ENCODE assay signal across 8 cellular contexts in genomic region chr17:65797809-65798208, GRCh38.
DNase-seq lines count a peak whose midpoint lies in the region; ATAC-seq and TF ChIP-seq lines count a peak whose summit lies in the region.

No MANE protein-coding gene starts in this region.

- CTCF ChIA-PET in HEK293T (lab: Yijun Ruan, JAX) = interaction anchor here (0.6 to 1.5 kb wide), 4 partner anchors 14 to 367 kb away, joined by 3 to 8 read pairs (median 3); no protein-coding TSS in a partner anchor

- ATAC-seq in GM19467 (IDR thresholded peaks at IDR 0.05; ENCODE audit: unreplicated experiment) = no peak
- ATAC-seq in HG03521 (IDR thresholded peaks at IDR 0.05; ENCODE audit: unreplicated experiment) = no peak

- DNase-seq in Daoy (ENCODE audit: low read depth) = peak; percentile 26
- peak; percentile 50 for DNase-seq in HEK293T (ENCODE audit: extremely low spot score)
- DNase-seq in activated CD4-positive, alpha-beta T cell treated with anti-CD3 and anti-CD28 coated beads for 48 hours = peak; percentile 52
- DNase-seq in left kidney (ENCODE audit: low read depth, low spot score) = peak; percentile 2
- no peak for DNase-seq in NOMO-1 treated with DMSO at 0.1 percent for 48 hours (lab: John Stamatoyannopoulos, UW; ENCODE audit: unreplicated experiment)
- DNase-seq in COLO829 (ENCODE audit: low spot score) = no peak

- POLR2A ChIA-PET in HEK293T (lab: Yijun Ruan, JAX) = no interaction called here

TF ChIP-seq in HEK293T, 16 proteins besides CTCF, POLR2A, EP300 and RAD21:
- TF ChIP-seq SP1 (IDR thresholded peaks at IDR 0.05) (no peak), SUZ12 (IDR thresholded peaks at IDR 0.05) (no peak), FOXA1 (IDR thresholded peaks at IDR 0.05) (no peak), FOXM1 (IDR thresholded peaks at IDR 0.05; ENCODE audit: borderline replicate concordance) (no peak), ELF4 (IDR thresholded peaks at IDR 0.05) (no peak), LEF1 (IDR thresholded peaks at IDR 0.05; ENCODE audit: borderline replicate concordance) (no peak), NFRKB (IDR thresholded peaks at IDR 0.05) (no peak), TARDBP (IDR thresholded peaks at IDR 0.05) (no peak), CTBP1 (IDR thresholded peaks at IDR 0.05; ENCODE audit: borderline replicate concordance) (no peak), BHLHE40 (IDR thresholded peaks at IDR 0.05; ENCODE audit: borderline replicate concordance) (no peak), ARNT (IDR thresholded peaks at IDR 0.05) (no peak), PKNOX1 (IDR thresholded peaks at IDR 0.05) (no peak), HDGF (IDR thresholded peaks at IDR 0.05; ENCODE audit: borderline replicate concordance) (no peak), ZNF384 (IDR thresholded peaks at IDR 0.05) (no peak), L3MBTL2 (conservative IDR thresholded peaks at IDR 0.05) (no peak)
TF ChIP-seq in HEK293T: peak in this region for 0.

Comparison
In these comparisons a context has a peak if more than half of its experiments do, and no peak if none do; other contexts are left out.
1. DNase-seq: peak in Daoy (single experiment), HEK293T (single experiment), activated CD4-positive, alpha-beta T cell treated with anti-CD3 and anti-CD28 coated beads for 48 hours (single experiment) and left kidney (single experiment); none in NOMO-1 treated with DMSO at 0.1 percent for 48 hours (single experiment) and COLO829 (single experiment).